Comparison of ENCODE assay signal across 1 cellular context in the genomic region with DNA sequence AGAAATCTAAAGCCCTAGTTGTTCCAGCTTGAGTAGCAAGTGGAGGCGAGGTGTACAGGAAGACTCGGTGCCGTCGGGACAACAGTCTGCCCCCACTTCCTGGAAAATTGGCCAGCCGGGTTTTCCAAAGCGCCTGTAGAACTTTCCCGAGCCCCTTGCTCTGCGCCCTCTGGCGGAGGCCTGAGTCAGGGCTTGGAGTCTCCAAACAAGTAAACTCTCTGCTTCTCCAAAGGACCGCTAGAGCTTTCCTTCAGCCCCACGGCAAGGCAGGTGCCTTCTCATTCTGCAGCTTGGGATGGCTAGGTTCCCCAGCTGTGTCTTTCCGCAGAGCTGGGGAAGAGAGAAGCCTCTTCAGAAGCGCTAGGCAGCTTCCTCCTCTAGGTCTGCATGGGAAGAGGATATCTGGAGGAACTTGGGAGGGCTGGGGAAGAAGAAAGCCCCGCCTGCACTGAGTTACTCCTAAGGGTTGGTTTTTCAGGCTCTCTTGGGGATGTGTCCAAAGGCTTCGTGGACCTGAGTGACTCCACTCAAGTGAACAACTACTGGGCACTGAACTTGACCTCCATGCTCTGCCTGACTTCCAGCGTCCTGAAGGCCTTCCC.
A peak's percentile ranks its signal among the peaks of the same experiment; 100 is the strongest.
TF ChIP-seq lines count a peak whose summit lies in the region.

No MANE protein-coding gene starts in this region.

TF ChIP-seq in HepG2, 621 proteins besides CTCF, POLR2A, EP300 and RAD21 (continued from another document and continues in another):
- TF ChIP-seq, protein P1, sequence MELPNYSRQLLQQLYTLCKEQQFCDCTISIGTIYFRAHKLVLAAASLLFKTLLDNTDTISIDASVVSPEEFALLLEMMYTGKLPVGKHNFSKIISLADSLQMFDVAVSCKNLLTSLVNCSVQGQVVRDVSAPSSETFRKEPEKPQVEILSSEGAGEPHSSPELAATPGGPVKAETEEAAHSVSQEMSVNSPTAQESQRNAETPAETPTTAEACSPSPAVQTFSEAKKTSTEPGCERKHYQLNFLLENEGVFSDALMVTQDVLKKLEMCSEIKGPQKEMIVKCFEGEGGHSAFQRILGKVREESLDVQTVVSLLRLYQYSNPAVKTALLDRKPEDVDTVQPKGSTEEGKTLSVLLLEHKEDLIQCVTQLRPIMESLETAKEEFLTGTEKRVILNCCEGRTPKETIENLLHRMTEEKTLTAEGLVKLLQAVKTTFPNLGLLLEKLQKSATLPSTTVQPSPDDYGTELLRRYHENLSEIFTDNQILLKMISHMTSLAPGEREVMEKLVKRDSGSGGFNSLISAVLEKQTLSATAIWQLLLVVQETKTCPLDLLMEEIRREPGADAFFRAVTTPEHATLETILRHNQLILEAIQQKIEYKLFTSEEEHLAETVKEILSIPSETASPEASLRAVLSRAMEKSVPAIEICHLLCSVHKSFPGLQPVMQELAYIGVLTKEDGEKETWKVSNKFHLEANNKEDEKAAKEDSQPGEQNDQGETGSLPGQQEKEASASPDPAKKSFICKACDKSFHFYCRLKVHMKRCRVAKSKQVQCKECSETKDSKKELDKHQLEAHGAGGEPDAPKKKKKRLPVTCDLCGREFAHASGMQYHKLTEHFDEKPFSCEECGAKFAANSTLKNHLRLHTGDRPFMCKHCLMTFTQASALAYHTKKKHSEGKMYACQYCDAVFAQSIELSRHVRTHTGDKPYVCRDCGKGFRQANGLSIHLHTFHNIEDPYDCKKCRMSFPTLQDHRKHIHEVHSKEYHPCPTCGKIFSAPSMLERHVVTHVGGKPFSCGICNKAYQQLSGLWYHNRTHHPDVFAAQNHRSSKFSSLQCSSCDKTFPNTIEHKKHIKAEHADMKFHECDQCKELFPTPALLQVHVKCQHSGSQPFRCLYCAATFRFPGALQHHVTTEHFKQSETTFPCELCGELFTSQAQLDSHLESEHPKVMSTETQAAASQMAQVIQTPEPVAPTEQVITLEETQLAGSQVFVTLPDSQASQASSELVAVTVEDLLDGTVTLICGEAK (IDR thresholded peaks at IDR 0.05): no peak
- TF ChIP-seq, protein P1 (CRISPR knock-in tag; IDR thresholded peaks at IDR 0.05): no peak
- TF ChIP-seq, protein P2, sequence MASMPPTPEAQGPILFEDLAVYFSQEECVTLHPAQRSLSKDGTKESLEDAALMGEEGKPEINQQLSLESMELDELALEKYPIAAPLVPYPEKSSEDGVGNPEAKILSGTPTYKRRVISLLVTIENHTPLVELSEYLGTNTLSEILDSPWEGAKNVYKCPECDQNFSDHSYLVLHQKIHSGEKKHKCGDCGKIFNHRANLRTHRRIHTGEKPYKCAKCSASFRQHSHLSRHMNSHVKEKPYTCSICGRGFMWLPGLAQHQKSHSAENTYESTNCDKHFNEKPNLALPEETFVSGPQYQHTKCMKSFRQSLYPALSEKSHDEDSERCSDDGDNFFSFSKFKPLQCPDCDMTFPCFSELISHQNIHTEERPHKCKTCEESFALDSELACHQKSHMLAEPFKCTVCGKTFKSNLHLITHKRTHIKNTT (CRISPR knock-in tag; IDR thresholded peaks at IDR 0.05): no peak
- TF ChIP-seq ZNF431 (CRISPR knock-in tag; IDR thresholded peaks at IDR 0.05; ENCODE audit: borderline replicate concordance, low read depth) (no peak), ATF7 (IDR thresholded peaks at IDR 0.05) (no peak), ATF7 (CRISPR knock-in tag; IDR thresholded peaks at IDR 0.05) (no peak), MEF2D (CRISPR knock-in tag; IDR thresholded peaks at IDR 0.05) (no peak; the same call in 1 of the 2 replicates), ZBTB8A (CRISPR knock-in tag; IDR thresholded peaks at IDR 0.05; ENCODE audit: borderline replicate concordance, low read depth) (peak; percentile 5; the same call in 1 of the 2 replicates), CENPX (CRISPR knock-in tag; IDR thresholded peaks at IDR 0.05) (no peak), ELF1 (CRISPR knock-in tag; IDR thresholded peaks at IDR 0.05) (peak; percentile 93), CEBPG (CRISPR knock-in tag; IDR thresholded peaks at IDR 0.05) (peak; percentile 41), ZC3H4 (CRISPR knock-in tag; IDR thresholded peaks at IDR 0.05; ENCODE audit: borderline replicate concordance) (0 out of 2 replicates have a peak, but pooled peaks have one; percentile 24), TCF7 (IDR thresholded peaks at IDR 0.05; ENCODE audit: low read depth) (no peak), ZFAT (CRISPR knock-in tag; conservative IDR thresholded peaks at IDR 0.05) (no peak), GLI4 (CRISPR knock-in tag; IDR thresholded peaks at IDR 0.05; ENCODE audit: borderline replicate concordance) (no peak; the same call in 1 of the 2 replicates), ZNF3 (CRISPR knock-in tag; IDR thresholded peaks at IDR 0.05) (no peak), NFIC (IDR thresholded peaks at IDR 0.05; ENCODE audit: low read length) (no peak; the same call in 1 of the 2 replicates), KDM4B (CRISPR knock-in tag; IDR thresholded peaks at IDR 0.05) (peak; percentile 52; the same call in 1 of the 2 replicates), ZNF567 (CRISPR knock-in tag; IDR thresholded peaks at IDR 0.05; ENCODE audit: borderline replicate concordance) (no peak; the same call in 1 of the 2 replicates), HNF4G (IDR thresholded peaks at IDR 0.05; ENCODE audit: borderline replicate concordance, low read depth, low read length) (no peak), HNF4G (CRISPR knock-in tag; IDR thresholded peaks at IDR 0.05; ENCODE audit: borderline replicate concordance, low read depth) (no peak), POLR2AphosphoS2 (IDR thresholded peaks at IDR 0.05; ENCODE audit: low read depth, low read length) (no peak), NAIF1 (CRISPR knock-in tag; IDR thresholded peaks at IDR 0.05; ENCODE audit: borderline replicate concordance) (peak; percentile 52; the same call in 1 of the 2 replicates), SP140L (CRISPR knock-in tag; IDR thresholded peaks at IDR 0.05; ENCODE audit: borderline replicate concordance) (peak; percentile 97)
- TF ChIP-seq, protein P3, sequence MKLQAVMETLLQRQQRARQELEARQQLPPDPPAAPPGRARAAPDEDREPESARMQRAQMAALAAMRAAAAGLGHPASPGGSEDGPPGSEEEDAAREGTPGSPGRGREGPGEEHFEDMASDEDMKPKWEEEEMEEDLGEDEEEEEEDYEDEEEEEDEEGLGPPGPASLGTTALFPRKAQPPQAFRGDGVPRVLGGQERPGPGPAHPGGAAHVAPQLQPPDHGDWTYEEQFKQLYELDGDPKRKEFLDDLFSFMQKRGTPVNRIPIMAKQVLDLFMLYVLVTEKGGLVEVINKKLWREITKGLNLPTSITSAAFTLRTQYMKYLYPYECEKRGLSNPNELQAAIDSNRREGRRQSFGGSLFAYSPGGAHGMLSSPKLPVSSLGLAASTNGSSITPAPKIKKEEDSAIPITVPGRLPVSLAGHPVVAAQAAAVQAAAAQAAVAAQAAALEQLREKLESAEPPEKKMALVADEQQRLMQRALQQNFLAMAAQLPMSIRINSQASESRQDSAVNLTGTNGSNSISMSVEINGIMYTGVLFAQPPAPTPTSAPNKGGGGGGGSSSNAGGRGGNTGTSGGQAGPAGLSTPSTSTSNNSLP (IDR thresholded peaks at IDR 0.05; ENCODE audit: low read depth, low read length): no peak
- TF ChIP-seq, protein P4, sequence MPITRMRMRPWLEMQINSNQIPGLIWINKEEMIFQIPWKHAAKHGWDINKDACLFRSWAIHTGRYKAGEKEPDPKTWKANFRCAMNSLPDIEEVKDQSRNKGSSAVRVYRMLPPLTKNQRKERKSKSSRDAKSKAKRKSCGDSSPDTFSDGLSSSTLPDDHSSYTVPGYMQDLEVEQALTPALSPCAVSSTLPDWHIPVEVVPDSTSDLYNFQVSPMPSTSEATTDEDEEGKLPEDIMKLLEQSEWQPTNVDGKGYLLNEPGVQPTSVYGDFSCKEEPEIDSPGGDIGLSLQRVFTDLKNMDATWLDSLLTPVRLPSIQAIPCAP (CRISPR knock-in tag; IDR thresholded peaks at IDR 0.05; ENCODE audit: low read depth): no peak
- TF ChIP-seq, protein P5, sequence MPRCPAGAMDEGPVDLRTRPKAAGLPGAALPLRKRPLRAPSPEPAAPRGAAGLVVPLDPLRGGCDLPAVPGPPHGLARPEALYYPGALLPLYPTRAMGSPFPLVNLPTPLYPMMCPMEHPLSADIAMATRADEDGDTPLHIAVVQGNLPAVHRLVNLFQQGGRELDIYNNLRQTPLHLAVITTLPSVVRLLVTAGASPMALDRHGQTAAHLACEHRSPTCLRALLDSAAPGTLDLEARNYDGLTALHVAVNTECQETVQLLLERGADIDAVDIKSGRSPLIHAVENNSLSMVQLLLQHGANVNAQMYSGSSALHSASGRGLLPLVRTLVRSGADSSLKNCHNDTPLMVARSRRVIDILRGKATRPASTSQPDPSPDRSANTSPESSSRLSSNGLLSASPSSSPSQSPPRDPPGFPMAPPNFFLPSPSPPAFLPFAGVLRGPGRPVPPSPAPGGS (CRISPR knock-in tag; IDR thresholded peaks at IDR 0.05): no peak; the same call in 1 of the 2 replicates
- TF ChIP-seq, protein P6, sequence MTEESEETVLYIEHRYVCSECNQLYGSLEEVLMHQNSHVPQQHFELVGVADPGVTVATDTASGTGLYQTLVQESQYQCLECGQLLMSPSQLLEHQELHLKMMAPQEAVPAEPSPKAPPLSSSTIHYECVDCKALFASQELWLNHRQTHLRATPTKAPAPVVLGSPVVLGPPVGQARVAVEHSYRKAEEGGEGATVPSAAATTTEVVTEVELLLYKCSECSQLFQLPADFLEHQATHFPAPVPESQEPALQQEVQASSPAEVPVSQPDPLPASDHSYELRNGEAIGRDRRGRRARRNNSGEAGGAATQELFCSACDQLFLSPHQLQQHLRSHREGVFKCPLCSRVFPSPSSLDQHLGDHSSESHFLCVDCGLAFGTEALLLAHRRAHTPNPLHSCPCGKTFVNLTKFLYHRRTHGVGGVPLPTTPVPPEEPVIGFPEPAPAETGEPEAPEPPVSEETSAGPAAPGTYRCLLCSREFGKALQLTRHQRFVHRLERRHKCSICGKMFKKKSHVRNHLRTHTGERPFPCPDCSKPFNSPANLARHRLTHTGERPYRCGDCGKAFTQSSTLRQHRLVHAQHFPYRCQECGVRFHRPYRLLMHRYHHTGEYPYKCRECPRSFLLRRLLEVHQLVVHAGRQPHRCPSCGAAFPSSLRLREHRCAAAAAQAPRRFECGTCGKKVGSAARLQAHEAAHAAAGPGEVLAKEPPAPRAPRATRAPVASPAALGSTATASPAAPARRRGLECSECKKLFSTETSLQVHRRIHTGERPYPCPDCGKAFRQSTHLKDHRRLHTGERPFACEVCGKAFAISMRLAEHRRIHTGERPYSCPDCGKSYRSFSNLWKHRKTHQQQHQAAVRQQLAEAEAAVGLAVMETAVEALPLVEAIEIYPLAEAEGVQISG (CRISPR knock-in tag; IDR thresholded peaks at IDR 0.05): peak; percentile 6; the same call in 1 of the 2 replicates
- TF ChIP-seq, protein P7, sequence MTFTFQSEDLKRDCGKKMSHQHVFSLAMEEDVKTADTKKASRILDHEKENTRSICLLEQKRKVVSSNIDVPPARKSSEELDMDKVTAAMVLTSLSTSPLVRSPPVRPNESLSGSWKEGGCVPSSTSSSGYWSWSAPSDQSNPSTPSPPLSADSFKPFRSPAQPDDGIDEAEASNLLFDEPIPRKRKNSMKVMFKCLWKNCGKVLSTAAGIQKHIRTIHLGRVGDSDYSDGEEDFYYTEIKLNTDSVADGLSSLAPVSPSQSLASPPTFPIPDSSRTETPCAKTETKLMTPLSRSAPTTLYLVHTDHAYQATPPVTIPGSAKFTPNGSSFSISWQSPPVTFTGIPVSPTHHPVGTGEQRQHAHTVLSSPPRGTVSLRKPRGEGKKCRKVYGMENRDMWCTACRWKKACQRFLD (CRISPR knock-in tag; IDR thresholded peaks at IDR 0.05; ENCODE audit: borderline replicate concordance): no peak; the same call in none of the 2 replicates
- TF ChIP-seq, protein P8, sequence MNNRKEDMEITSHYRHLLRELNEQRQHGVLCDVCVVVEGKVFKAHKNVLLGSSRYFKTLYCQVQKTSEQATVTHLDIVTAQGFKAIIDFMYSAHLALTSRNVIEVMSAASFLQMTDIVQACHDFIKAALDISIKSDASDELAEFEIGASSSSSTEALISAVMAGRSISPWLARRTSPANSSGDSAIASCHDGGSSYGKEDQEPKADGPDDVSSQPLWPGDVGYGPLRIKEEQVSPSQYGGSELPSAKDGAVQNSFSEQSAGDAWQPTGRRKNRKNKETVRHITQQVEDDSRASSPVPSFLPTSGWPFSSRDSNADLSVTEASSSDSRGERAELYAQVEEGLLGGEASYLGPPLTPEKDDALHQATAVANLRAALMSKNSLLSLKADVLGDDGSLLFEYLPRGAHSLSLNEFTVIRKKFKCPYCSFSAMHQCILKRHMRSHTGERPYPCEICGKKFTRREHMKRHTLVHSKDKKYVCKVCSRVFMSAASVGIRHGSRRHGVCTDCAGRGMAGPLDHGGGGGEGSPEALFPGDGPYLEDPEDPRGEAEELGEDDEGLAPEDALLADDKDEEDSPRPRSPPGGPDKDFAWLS (CRISPR knock-in tag; IDR thresholded peaks at IDR 0.05; ENCODE audit: borderline replicate concordance): no peak; the same call in 1 of the 2 replicates
